In genomic region chrX:154584585-154585183, GRCh38 we compare ENCODE assay signal across 5 cellular contexts. TPM values are rescaled to one million over a fixed set of nuclear protein-coding genes. Genes with fewer than 3 reads are reported as not detected.
"Had no signal": no experiment of that assay in that cellular context is flagged by ENCODE, and none has a peak within 500 bp of the region (broad histone marks: within the 10 kb centered on the region; RNA-seq: fewer than 3 reads in every experiment).

TSS of gene CTAG1A (plus strand) at chrX:154585133. CDS start at chrX:154585207, 74 bp downstream.

RNA-seq across cellular contexts. Expression of gene CTAG1A, which starts in this region (rescaled TPM):
- total RNA-seq: GM23248, H4, H7, HFFc6 had no signal
- polyA plus RNA-seq: GM23248, IgD-negative memory B cell had no signal
